Comparison of ENCODE assay signal across 18 cellular contexts in genomic region chr17:79619636-79620206, GRCh38. TPM values are rescaled to one million over a fixed set of nuclear protein-coding genes. Genes with fewer than 3 reads are reported as not detected.
DNase-seq lines count a peak whose midpoint lies in the region; ATAC-seq, FAIRE-seq and TF ChIP-seq lines count a peak whose summit lies in the region.
"Had no signal": no experiment of that assay in that cellular context is flagged by ENCODE, and none has a peak within 500 bp of the region (broad histone marks: within the 10 kb centered on the region; RNA-seq: fewer than 3 reads in every experiment).

No MANE protein-coding gene starts in this region.

- H3K9me3 Mint-ChIP-seq in natural killer cell treated with Interleukin-12 subunit alpha and Interleukin-12 subunit beta and Interleukin-15 and Interleukin-18, amount 100 ng/mL, for 72 hours = no peaks in the 10 kb centered on the region
- no peaks in the 10 kb centered on the region for H3K9me3 Mint-ChIP-seq in natural killer cell
- peaks cover 0 to 6% (median 0%) of the 10 kb centered on the region in 11 donors for H3K9me3 Mint-ChIP-seq in naive thymus-derived CD4-positive, alpha-beta T cell
- H3K9me3 Mint-ChIP-seq: naive thymus-derived CD8-positive, alpha-beta T cell had no signal

- H3K23me2 ChIP-seq in H1 (ENCODE audit: low read depth, low read length) = 0 out of 2 replicates have a peak, but pooled peaks cover 3% of the 10 kb centered on the region

- intact Hi-C loops in natural killer cell (cut with micrococcal nuclease) = no loop called here
- intact Hi-C loops in naive thymus-derived CD4-positive, alpha-beta T cell (cut with micrococcal nuclease) = no loop called here

- no peak for TF ChIP-seq POLR2A in H1 (IDR thresholded peaks at IDR 0.05; ENCODE audit: control extremely low read depth in 1 of 2, low read depth in 2 of 2, low read length in 2 of 2)

- no peak overlapping the region for H3K56ac ChIP-seq in H1 (replicated peaks; ENCODE audit: insufficient read length, low read depth, low read length)

- peak; percentile 10 for DNase-seq in natural killer cell treated with Interleukin-12 subunit alpha and Interleukin-12 subunit beta and Interleukin-15 and Interleukin-18, amount 100 ng/mL, for 72 hours (ENCODE audit: low spot score)
- no peak for DNase-seq in natural killer cell
- DNase-seq in H1 (ENCODE audit: low read depth in 1 of 2, low spot score in 2 of 2) = peak in 1 of 2 experiments; percentile 33
- peak; percentile 17 for DNase-seq in omental fat pad (ENCODE audit: low spot score)
- no peak for DNase-seq in LoVo (ENCODE audit: low spot score)
- DNase-seq in naive thymus-derived CD4-positive, alpha-beta T cell = no peak
- DNase-seq: activated CD4-positive, alpha-beta T cell treated with anti-CD3 and anti-CD28 coated beads for 4 hours; GF-D8; NCI-H1436 treated with DMSO at 0.1 percent for 48 hours; Right ventricle myocardium superior had no signal

- POLR2A ChIA-PET in H1 (lab: Charles Lee; ENCODE audit: partially characterized antibody) = no interaction called here
- POLR2A ChIA-PET in naive thymus-derived CD4-positive, alpha-beta T cell (lab: Charles Lee) = no interaction called here

- peaks cover 0 to 7% (median 1%) of the 10 kb centered on the region in 4 experiments; a peak in 4 of 7 replicates for H3K4me1 ChIP-seq in H1 (replicated peaks in 1 of 4; ENCODE audit: control insufficient read depth in 3 of 4, insufficient read depth in 4 of 4, low read length in 3 of 4)
- H3K4me1 ChIP-seq in naive thymus-derived CD4-positive, alpha-beta T cell (ENCODE audit: control insufficient read depth in 2 of 2, insufficient read depth in 2 of 2, low read length in 2 of 2) = no peaks in the 10 kb centered on the region
- H3K4me1 ChIP-seq: HAP-1 had no signal

- no peak overlapping the region for H3K4ac ChIP-seq in H1 (replicated peaks; ENCODE audit: insufficient read length, low read depth, low read length)

- no peak overlapping the region for H3K9ac ChIP-seq in H1 (replicated peaks in 1 of 4; ENCODE audit: extremely low read depth in 1 of 4, low read depth in 3 of 4, low read length in 3 of 4)

- H3K4me3 ChIP-seq in H1 (ENCODE audit: extremely low read depth in 1 of 4, insufficient read depth in 2 of 4, low read depth in 3 of 4, low read length in 4 of 4) = no peak overlapping the region
- H3K4me3 ChIP-seq in naive thymus-derived CD4-positive, alpha-beta T cell (ENCODE audit: low read length) = no peak overlapping the region
- H3K4me3 ChIP-seq: HAP-1, lung had no signal

- no peaks in the 10 kb centered on the region for H3K36me3 Mint-ChIP-seq in natural killer cell treated with Interleukin-12 subunit alpha and Interleukin-12 subunit beta and Interleukin-15 and Interleukin-18, amount 100 ng/mL, for 72 hours
- H3K36me3 Mint-ChIP-seq in natural killer cell = no peaks in the 10 kb centered on the region
- no peaks in the 10 kb centered on the region for H3K36me3 Mint-ChIP-seq in naive thymus-derived CD4-positive, alpha-beta T cell
- H3K36me3 Mint-ChIP-seq: naive thymus-derived CD8-positive, alpha-beta T cell had no signal

- FAIRE-seq in H1 (lab: Jason Lieb, UNC) = no peak
- FAIRE-seq: frontal cortex, HTR-8/SVneo had no signal

- WGBS in H1 (ENCODE audit: extremely low coverage in 1 of 2, insufficient coverage in 1 of 2, insufficient read length in 1 of 2, insufficient replicate concordance in 2 of 2, low coverage in 1 of 2, low lambda C conversion rate in 2 of 2, missing lambda C conversion rate in 1 of 2), 2 experiments = 83% methylated on average over 21 of the region's 21 CpGs; no CpG with 5 or more reads in 1 of the 2 experiments

- no peak overlapping the region for H2BK15ac ChIP-seq in H1 (ENCODE audit: low read length)

- no peak overlapping the region for H3K23ac ChIP-seq in H1 (ENCODE audit: insufficient read length)

- no peak for TF ChIP-seq EP300 in H1 (IDR thresholded peaks at IDR 0.05; ENCODE audit: borderline replicate concordance in 1 of 2, low read depth in 2 of 2, low read length in 2 of 2)

- no peak overlapping the region for H3K4me2 ChIP-seq in H1 (ENCODE audit: insufficient read depth in 1 of 2, low read depth in 2 of 2, low read length in 2 of 2)

- no peaks in the 10 kb centered on the region for H3K79me2 ChIP-seq in H1 (ENCODE audit: control insufficient read depth in 1 of 2, insufficient read depth in 2 of 2, low read length in 2 of 2)

- peaks cover 0 to 6% (median 0%) of the 10 kb centered on the region in 4 experiments; a peak in 1 of 7 replicates for H3K27me3 ChIP-seq in H1 (replicated peaks in 1 of 4; ENCODE audit: control insufficient read depth in 3 of 4, extremely low read depth in 1 of 4, insufficient read depth in 3 of 4, low read length in 3 of 4)
- H3K27me3 ChIP-seq in naive thymus-derived CD4-positive, alpha-beta T cell (ENCODE audit: control insufficient read depth in 2 of 2, insufficient read depth in 2 of 2, low read length in 2 of 2) = no peaks in the 10 kb centered on the region

- H3K27ac Mint-ChIP-seq in natural killer cell treated with Interleukin-12 subunit alpha and Interleukin-12 subunit beta and Interleukin-15 and Interleukin-18, amount 100 ng/mL, for 72 hours = no peak overlapping the region
- no peak overlapping the region for H3K27ac Mint-ChIP-seq in natural killer cell
- H3K27ac Mint-ChIP-seq in naive thymus-derived CD4-positive, alpha-beta T cell = peak overlapping the region in 1 of 9 donors; percentile 81

- no peak overlapping the region for H3K4me3 Mint-ChIP-seq in natural killer cell treated with Interleukin-12 subunit alpha and Interleukin-12 subunit beta and Interleukin-15 and Interleukin-18, amount 100 ng/mL, for 72 hours
- H3K4me3 Mint-ChIP-seq in natural killer cell = no peak overlapping the region
- no peak overlapping the region for H3K4me3 Mint-ChIP-seq in naive thymus-derived CD4-positive, alpha-beta T cell
- H3K4me3 Mint-ChIP-seq: naive thymus-derived CD8-positive, alpha-beta T cell had no signal

- no peak for TF ChIP-seq CTCF in natural killer cell (IDR thresholded peaks at IDR 0.05)
- TF ChIP-seq CTCF in H1 (IDR thresholded peaks at IDR 0.05; ENCODE audit: control extremely low read depth in 1 of 3, insufficient read depth in 1 of 3, low read depth in 1 of 3, low read length in 3 of 3) = no peak
- TF ChIP-seq CTCF in omental fat pad (IDR thresholded peaks at IDR 0.05) = no peak

- CTCF ChIA-PET in H1 (lab: Charles Lee; ENCODE audit: partially characterized antibody) = no interaction called here
- CTCF ChIA-PET in naive thymus-derived CD4-positive, alpha-beta T cell (lab: Charles Lee) = no interaction called here

- TF ChIP-seq RAD21 in H1 (IDR thresholded peaks at IDR 0.05 in 1 of 2, conservative IDR thresholded peaks at IDR 0.05 in 1 of 2; ENCODE audit: low read depth in 2 of 2, low read length in 2 of 2) = no peak

- H2BK120ac ChIP-seq in H1 (replicated peaks; ENCODE audit: low read depth, low read length) = no peak overlapping the region

- peaks cover 2 to 6% of the 10 kb centered on the region in 2 experiments for H4K20me1 ChIP-seq in H1 (replicated peaks in 1 of 2; ENCODE audit: control insufficient read depth in 1 of 2, insufficient read depth in 2 of 2, low read length in 2 of 2)

- H3K18ac ChIP-seq in H1 (ENCODE audit: extremely low read depth, low read length) = no peak overlapping the region

- H2BK5ac ChIP-seq in H1 (ENCODE audit: low read depth, low read length) = peak overlapping the region; percentile 20; the same call in 1 of the 2 replicates

- peak overlapping the region; percentile 78 for H4K91ac ChIP-seq in H1 (replicated peaks; ENCODE audit: insufficient read length, low read length)

- peaks cover 3% of the 10 kb centered on the region in 2 experiments; a peak in 2 of 4 replicates for H3K9me3 ChIP-seq in H1 (ENCODE audit: insufficient read depth in 2 of 2, low read depth in 1 of 2, low read length in 1 of 2)
- H3K9me3 ChIP-seq in naive thymus-derived CD4-positive, alpha-beta T cell (ENCODE audit: control insufficient read depth in 2 of 3, low read length in 3 of 3) = no peaks in the 10 kb centered on the region
- H3K9me3 ChIP-seq: HAP-1 had no signal

- no peak overlapping the region for H3K27ac ChIP-seq in H1 (ENCODE audit: low read depth, low read length)
- H3K27ac ChIP-seq in naive thymus-derived CD4-positive, alpha-beta T cell (ENCODE audit: low read depth, low read length) = no peak overlapping the region

- no peaks in the 10 kb centered on the region for H3K4me1 Mint-ChIP-seq in natural killer cell treated with Interleukin-12 subunit alpha and Interleukin-12 subunit beta and Interleukin-15 and Interleukin-18, amount 100 ng/mL, for 72 hours (ENCODE audit: low read depth in 2 of 2)
- no peaks in the 10 kb centered on the region for H3K4me1 Mint-ChIP-seq in natural killer cell
- H3K4me1 Mint-ChIP-seq in naive thymus-derived CD4-positive, alpha-beta T cell = peaks cover 0 to 1% (median 0%) of the 10 kb centered on the region in 7 donors
- H3K4me1 Mint-ChIP-seq: naive thymus-derived CD8-positive, alpha-beta T cell had no signal

- no peak overlapping the region for H2AFZ ChIP-seq in H1 (ENCODE audit: low read length)

- peak overlapping the region; percentile 91; the same call in 1 of the 2 replicates for H2BK12ac ChIP-seq in H1 (ENCODE audit: low read depth, low read length)

- H2BK20ac ChIP-seq in H1 (ENCODE audit: low read length) = no peak overlapping the region

- H2AK5ac ChIP-seq in H1 (ENCODE audit: low read depth, low read length) = peak overlapping the region; percentile 40; the same call in 1 of the 2 replicates

- no peak overlapping the region for H4K5ac ChIP-seq in H1 (ENCODE audit: insufficient read length, low read depth, low read length)

- H3K36me3 ChIP-seq in H1 (ENCODE audit: control insufficient read depth in 2 of 4, insufficient read depth in 4 of 4, low read length in 3 of 4) = no peaks in the 10 kb centered on the region
- no peaks in the 10 kb centered on the region for H3K36me3 ChIP-seq in naive thymus-derived CD4-positive, alpha-beta T cell (ENCODE audit: control insufficient read depth in 2 of 3, insufficient read depth in 3 of 3, low read length in 3 of 3)
- H3K36me3 ChIP-seq: HAP-1 had no signal

- peak overlapping the region; percentile 54 for H4K8ac ChIP-seq in H1 (ENCODE audit: extremely low read depth, insufficient read depth, low read length)

- H3K79me1 ChIP-seq in H1 (ENCODE audit: low read depth, low read length) = no peaks in the 10 kb centered on the region

- H3K27me3 Mint-ChIP-seq in natural killer cell treated with Interleukin-12 subunit alpha and Interleukin-12 subunit beta and Interleukin-15 and Interleukin-18, amount 100 ng/mL, for 72 hours = peaks cover 23 to 32% of the 10 kb centered on the region in 2 donors
- peaks cover 22 to 24% of the 10 kb centered on the region in 2 donors for H3K27me3 Mint-ChIP-seq in natural killer cell (ENCODE audit: low read depth in 2 of 2)
- peaks cover 0 to 33% (median 28%) of the 10 kb centered on the region in 5 donors for H3K27me3 Mint-ChIP-seq in naive thymus-derived CD4-positive, alpha-beta T cell

- ATAC-seq in natural killer cell treated with Interleukin-12 subunit alpha and Interleukin-12 subunit beta and Interleukin-15 and Interleukin-18, amount 100 ng/mL, for 72 hours = no peak
- ATAC-seq in natural killer cell = no peak
- ATAC-seq in omental fat pad (ENCODE audit: low FRiP score) = no peak
- no peak for ATAC-seq in GM21786 (IDR thresholded peaks at IDR 0.05; ENCODE audit: unreplicated experiment)
- ATAC-seq in GM21447 (IDR thresholded peaks at IDR 0.05; ENCODE audit: unreplicated experiment) = no peak
- ATAC-seq in naive thymus-derived CD4-positive, alpha-beta T cell = no peak
- ATAC-seq: naive thymus-derived CD8-positive, alpha-beta T cell had no signal

- no peak overlapping the region for H3K14ac ChIP-seq in H1 (ENCODE audit: insufficient read length)

RNA-seq across cellular contexts. Expression of gene RBFOX3, which starts 8.9 kb away (rescaled TPM):
- total RNA-seq in natural killer cell treated with Interleukin-12 subunit alpha and Interleukin-12 subunit beta and Interleukin-15 and Interleukin-18, amount 100 ng/mL, for 72 hours = not detected
- total RNA-seq in natural killer cell (10 to 100 TPM in 1 of 3 donors, 1 to 10 TPM in 2; 3.0 to 17.2 (median 4.9) TPM), omental fat pad (not detected)
- total RNA-seq in H1 (2021; fragmentation: NEBNext Ultra II Directional; extraction: Animal tissue kit (Norgen Biotek cat#: 25700)) = 19.7 and 26.2 TPM in 2 replicates
- polyA plus RNA-seq in H1 (2011; rRNA removed) = 8.0 and 13.9 TPM in 2 replicates
- 10.0 TPM for polyA plus RNA-seq in H1 (2011; cell fraction: cytosol; rRNA removed)
- polyA plus RNA-seq in H1 (2011; cell fraction: nucleus; rRNA removed) = 20.8 TPM
- 17.5 to 29.6 TPM (median 23.9 TPM) in 4 replicates for polyA plus RNA-seq in H1 (2012, experiment 1 of 2)
- 11.2 TPM for polyA plus RNA-seq in H1 (2012, experiment 2 of 2)
- polyA plus RNA-seq in H1 (2013, experiment 1 of 2) = 33.0 TPM
- 28.2 TPM for polyA plus RNA-seq in H1 (2013, experiment 2 of 2)
- 1.9 and 2.5 TPM in 2 replicates for polyA minus RNA-seq in H1 (2011; rRNA and poly(A)+ RNA removed)
- 6.4 TPM for polyA minus RNA-seq in H1 (2011; cell fraction: cytosol; rRNA and poly(A)+ RNA removed)
- 14.4 TPM for polyA minus RNA-seq in H1 (2011; cell fraction: nucleus; rRNA and poly(A)+ RNA removed)
- under 1 TPM in 2 of 5 experiments, not detected in 3; 0.19 to 0.86 TPM for total RNA-seq in naive thymus-derived CD4-positive, alpha-beta T cell
- under 1 TPM in 1 of 2 donors, not detected in 1; 0.13 TPM for polyA plus RNA-seq in naive thymus-derived CD4-positive, alpha-beta T cell
- total RNA-seq: naive thymus-derived CD8-positive, alpha-beta T cell; renal cortical epithelial cell; Right ventricle myocardium superior had no signal
- polyA plus RNA-seq: naive thymus-derived CD8-positive, alpha-beta T cell had no signal

Comparison
In these comparisons a context has a peak if more than half of its experiments do, and no peak if none do; other contexts are left out.
1. DNase-seq: peak in natural killer cell treated with Interleukin-12 subunit alpha and Interleukin-12 subunit beta and Interleukin-15 and Interleukin-18, amount 100 ng/mL, for 72 hours (single experiment) and omental fat pad (single experiment); none in natural killer cell (single experiment), LoVo (single experiment) and naive thymus-derived CD4-positive, alpha-beta T cell (0 of 9).